ENCODE assay signal across 9 cellular contexts in the genomic region with DNA sequence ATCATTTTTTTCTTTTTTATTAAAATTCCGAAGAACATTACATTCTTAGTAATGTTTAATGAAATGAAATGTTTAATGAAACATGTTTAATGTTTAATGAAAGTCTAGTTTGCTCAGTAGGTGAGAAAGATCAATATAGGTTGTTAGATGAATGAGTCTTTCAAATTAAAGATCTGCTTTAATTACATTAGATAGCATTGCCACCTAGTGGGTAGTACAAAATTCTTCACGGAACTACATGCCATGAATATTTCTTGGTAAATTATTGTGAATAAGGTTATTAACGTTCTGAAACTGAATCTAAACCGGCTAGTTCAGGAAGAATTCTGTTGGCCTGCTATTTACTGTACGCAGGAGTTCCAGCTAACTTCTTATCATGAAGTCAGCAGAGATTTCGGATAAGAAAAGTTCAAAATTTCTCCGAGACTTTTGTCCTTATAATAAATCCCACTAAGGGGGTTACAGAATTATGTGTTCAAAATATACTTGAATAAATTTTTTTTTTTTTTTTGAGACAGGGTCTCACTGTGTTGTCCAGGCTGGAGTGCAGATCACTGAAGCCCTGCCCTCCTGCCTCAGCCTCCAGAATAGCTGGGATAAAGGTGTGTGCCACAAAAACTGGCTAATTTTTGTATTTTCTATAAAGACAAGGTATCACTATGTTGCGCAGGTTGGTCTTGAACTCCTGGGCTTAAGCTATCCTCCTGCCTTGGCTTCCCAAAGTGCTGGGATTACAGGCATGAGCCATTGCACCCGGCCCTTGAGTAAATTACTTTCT. TPM values are rescaled to one million over a fixed set of nuclear protein-coding genes. Genes with fewer than 3 reads are reported as not detected.
DNase-seq lines count a peak whose midpoint lies in the region; ATAC-seq and TF ChIP-seq lines count a peak whose summit lies in the region.
"Had no signal": no experiment of that assay in that cellular context is flagged by ENCODE, and none has a peak within 500 bp of the region (broad histone marks: within the 10 kb centered on the region; RNA-seq: fewer than 3 reads in every experiment).

No MANE protein-coding gene starts in this region.

- no peaks in the 10 kb centered on the region for H3F3A ChIP-seq in PC-3 (ENCODE audit: low read length, unreplicated experiment)

- H3K79me2 ChIP-seq in PC-3 (ENCODE audit: low read length) = no peaks in the 10 kb centered on the region

- no peaks in the 10 kb centered on the region for H3K27me3 ChIP-seq in PC-3 (ENCODE audit: low read length)

- POLR2A ChIA-PET in PC-3 (lab: Charles Lee; ENCODE audit: unreplicated experiment) = no interaction called here

- peak overlapping the region; percentile 57 for H2AFZ ChIP-seq in PC-3 (ENCODE audit: low read length)

- no peak overlapping the region for H3K27ac ChIP-seq in PC-3 (ENCODE audit: low read length)

- no peaks in the 10 kb centered on the region for H3K9me2 ChIP-seq in PC-3 (replicated peaks; ENCODE audit: low read length)

- H3K36me3 ChIP-seq in PC-3 (ENCODE audit: low read depth, low read length) = no peaks in the 10 kb centered on the region

- no peaks in the 10 kb centered on the region for H3K9me3 ChIP-seq in PC-3 (ENCODE audit: low read length)

- H3K4me1 ChIP-seq in PC-3 (ENCODE audit: insufficient read depth, low read length) = no peaks in the 10 kb centered on the region

- no peaks in the 10 kb centered on the region for H4K20me1 ChIP-seq in PC-3 (ENCODE audit: low read length)

- DNase-seq in EH (ENCODE audit: low read depth) = peak; percentile 57
- peak; percentile 62 for DNase-seq in PC-3
- DNase-seq in erythroblast (lab: John Stamatoyannopoulos, UW) = peak; percentile 30 to 47
- DNase-seq in retinal pigment epithelial cell (ENCODE audit: low read depth) = no peak
- DNase-seq in ureter (ENCODE audit: low spot score) = no peak
- no peak for DNase-seq in activated effector memory CD4-positive, alpha-beta T cell treated with Interleukin-2 at 50 U/mL for 16 hours

- H3K4me2 ChIP-seq in PC-3 (ENCODE audit: low read length) = peak overlapping the region; percentile 54

- no peak overlapping the region for H3K9ac ChIP-seq in PC-3 (ENCODE audit: low read length)

- no TSS peak for BruUV-seq in PC-3 (replicated peaks; lab: Mats Ljungman, UMichigan)

- ATAC-seq in HG02642 (IDR thresholded peaks at IDR 0.05; ENCODE audit: poor library complexity, unreplicated experiment) (peak; percentile 48), PC-3 (peak; percentile 75), HG03457 (IDR thresholded peaks at IDR 0.05; ENCODE audit: unreplicated experiment) (no peak)

- intact Hi-C loops in PC-3 (cut with micrococcal nuclease) = loop anchor here (1.0 to 2.0 kb wide), 5 partner anchors 46 to 242 kb away; no protein-coding TSS in a partner anchor

- H3K4me3 ChIP-seq in PC-3 (ENCODE audit: low read length) (no peak overlapping the region), retinal pigment epithelial cell (ENCODE audit: low read length) (no peak overlapping the region)

- no peak for TF ChIP-seq POLR2A in erythroblast (IDR thresholded peaks at IDR 0.05; ENCODE audit: low read length)

- CTCF ChIA-PET in PC-3 (lab: Charles Lee) = interaction anchor here (0.6 kb wide), 2 partner anchors 186 to 244 kb away, joined by 3 read pairs; no protein-coding TSS in a partner anchor

- TF ChIP-seq CTCF in PC-3 (conservative IDR thresholded peaks at IDR 0.05; ENCODE audit: low read depth, low read length) (peak; percentile 84), retinal pigment epithelial cell (conservative IDR thresholded peaks at IDR 0.05; ENCODE audit: low read depth, low read length) (peak; percentile 40)

RNA-seq across cellular contexts. Expression of a gene that starts 7.9 kb away (rescaled TPM):
- total RNA-seq in PC-3 (2014; rRNA removed) (44.6 and 57.4 TPM in 2 replicates), ureter (67.5 TPM)

RNA-seq across cellular contexts. Expression of a gene that starts 31.8 kb away (rescaled TPM):
- total RNA-seq in PC-3 (2014; rRNA removed) (not detected in 2 replicates), ureter (not detected)
- total RNA-seq: skeletal muscle tissue had no signal

RNA-seq across cellular contexts. Expression of a gene that starts 47.9 kb away (rescaled TPM):
- total RNA-seq in PC-3 (2014; rRNA removed) (81.8 and 91.5 TPM in 2 replicates), ureter (111 TPM)

Comparison
In these comparisons a context has a peak if more than half of its experiments do, and no peak if none do; other contexts are left out.
1. DNase-seq: peak in EH (single experiment), PC-3 (single experiment) and erythroblast (2 of 2); none in retinal pigment epithelial cell (single experiment), ureter (single experiment) and activated effector memory CD4-positive, alpha-beta T cell treated with Interleukin-2 at 50 U/mL for 16 hours (single experiment).